Comparison of ENCODE assay signal across 1 cellular context in the genomic region with DNA sequence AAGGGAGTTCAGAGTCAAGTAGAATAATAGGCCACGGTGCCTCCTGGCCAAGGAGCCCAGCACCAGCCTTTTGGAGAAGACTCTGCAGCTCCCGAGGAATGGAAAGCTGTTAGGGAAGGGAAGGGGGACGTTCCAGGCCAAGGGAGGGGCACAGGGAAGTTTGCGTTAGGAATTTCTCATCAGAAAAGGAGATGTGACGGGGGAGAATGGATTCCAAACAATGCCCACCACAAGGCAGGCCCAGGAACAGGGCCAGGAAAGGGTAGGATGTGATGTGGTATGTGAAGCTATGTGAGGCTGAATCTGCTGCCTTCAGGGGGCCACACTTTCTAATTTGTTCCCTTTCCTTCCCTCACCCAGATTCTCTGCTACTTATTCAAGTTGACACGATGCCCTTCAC.
TF ChIP-seq lines count a peak whose summit lies in the region.

No MANE protein-coding gene starts in this region.

TF ChIP-seq in WTC11, 78 proteins besides CTCF, POLR2A, EP300 and RAD21 (continued from another document):
- no peak for TF ChIP-seq TP53 (CRISPR knock-in tag; IDR thresholded peaks at IDR 0.05)
